23 cellular contexts compared by ENCODE assay signal in the genomic region with DNA sequence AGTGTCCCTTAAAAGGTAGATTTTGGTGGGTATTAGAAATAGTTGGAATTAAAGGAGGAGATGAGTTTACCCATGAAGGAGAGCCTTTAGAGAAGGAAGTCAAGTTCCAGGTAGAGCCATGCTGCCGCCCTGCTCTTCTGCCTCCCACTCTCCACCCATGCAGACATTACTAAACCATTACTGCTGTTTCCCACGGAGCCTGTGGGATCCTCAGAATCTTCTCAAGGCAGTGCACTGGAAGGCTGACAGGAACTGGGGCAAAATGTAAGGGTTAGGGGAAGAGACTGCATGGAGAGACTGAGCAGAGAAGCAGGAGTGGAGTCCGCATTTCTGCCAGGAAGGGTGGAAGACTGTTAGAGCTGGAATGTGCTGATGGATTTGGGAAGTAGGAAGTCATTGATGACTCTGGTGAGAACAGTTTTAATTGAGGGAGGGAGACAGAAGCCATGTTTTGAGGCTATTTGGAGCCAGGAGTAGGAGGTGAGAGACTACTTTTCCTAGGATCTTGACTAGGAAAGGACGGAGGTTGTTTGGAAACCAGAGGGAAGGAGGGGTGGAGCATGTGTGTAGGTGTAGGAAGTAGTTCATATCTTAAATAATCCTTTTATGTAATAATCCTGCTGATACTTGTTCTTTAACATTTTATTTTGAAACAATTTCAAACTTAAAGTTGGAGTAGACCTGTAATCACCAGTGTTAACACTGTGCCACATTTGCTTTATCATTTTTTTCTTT.
DNase-seq lines count a peak whose midpoint lies in the region; TF ChIP-seq lines count a peak whose summit lies in the region.
"Had no signal": no experiment of that assay in that cellular context is flagged by ENCODE, and none has a peak within 500 bp of the region (broad histone marks: within the 10 kb centered on the region; RNA-seq: fewer than 3 reads in every experiment).

No MANE protein-coding gene starts in this region.

- H2BK12ac ChIP-seq in trophoblast cell (ENCODE audit: low read length) (no peak overlapping the region), mesenchymal stem cell (ENCODE audit: low read length in 2 of 2) (no peak overlapping the region)

- TF ChIP-seq CTCF in Loucy (conservative IDR thresholded peaks at IDR 0.05; ENCODE audit: low read length) (no peak), dorsolateral prefrontal cortex (IDR thresholded peaks at IDR 0.05 in 54 of 56, conservative IDR thresholded peaks at IDR 0.05 in 2 of 56; ENCODE audit: low read depth in 1 of 56, partially characterized antibody in 56 of 56) (no peak), foreskin fibroblast (IDR thresholded peaks at IDR 0.05; ENCODE audit: low read depth, low read length) (no peak)

- H2BK120ac ChIP-seq in trophoblast cell (ENCODE audit: insufficient read depth, low read length, poor library complexity) = no peak overlapping the region
- no peak overlapping the region for H2BK120ac ChIP-seq in mesenchymal stem cell (ENCODE audit: low read depth, low read length)

- no peak overlapping the region for H2BK15ac ChIP-seq in mesenchymal stem cell (ENCODE audit: low read depth, poor library complexity, severe bottlenecking)

- H3K9ac ChIP-seq in Loucy (ENCODE audit: low read depth, low read length, poor library complexity, severe bottlenecking) (peak overlapping the region; percentile 50), trophoblast cell (ENCODE audit: low read length) (no peak overlapping the region), mesenchymal stem cell (ENCODE audit: low read length) (no peak overlapping the region)

- intact Hi-C loops in dorsolateral prefrontal cortex (cut with DNase I) = no loop called here

- H2BK5ac ChIP-seq in trophoblast cell (ENCODE audit: low read depth, low read length, poor library complexity) (no peak overlapping the region), mesenchymal stem cell (ENCODE audit: low read depth, low read length, poor library complexity, severe bottlenecking) (no peak overlapping the region)

- no peaks in the 10 kb centered on the region for H3K36me3 ChIP-seq in Loucy (ENCODE audit: insufficient read depth, low read length)
- no peaks in the 10 kb centered on the region for H3K36me3 ChIP-seq in trophoblast cell (ENCODE audit: control insufficient read depth in 1 of 2, insufficient read depth in 2 of 2, low read length in 2 of 2)
- H3K36me3 ChIP-seq in mesenchymal stem cell (ENCODE audit: control insufficient read depth in 1 of 2, insufficient read depth in 2 of 2, low read depth in 1 of 2, low read length in 2 of 2) = no peaks in the 10 kb centered on the region
- H3K36me3 ChIP-seq: ovary, sigmoid colon, upper lobe of left lung had no signal

- H3K27ac Mint-ChIP-seq in T-helper 2 cell treated with Interferon-gamma antibody and Interleukin-4, amounts not matched to agents 5 μg/mL and 100 μg/mL, for 36 hours = peak overlapping the region; percentile 64
- H3K27ac Mint-ChIP-seq: T-helper 1 cell treated with Interleukin-12 subunit alpha and Interleukin-12 subunit beta and Interleukin-4 antibody, amounts not matched to agents 30 μg/mL and 1 μg/mL, for 36 hours had no signal

- H3K18ac ChIP-seq in trophoblast cell (ENCODE audit: low read length) (peak overlapping the region; percentile 22), mesenchymal stem cell (ENCODE audit: low read depth in 1 of 2, low read length in 2 of 2) (no peak overlapping the region)

- H3K4me1 ChIP-seq in Loucy (ENCODE audit: insufficient read depth, low read length, poor library complexity, severe bottlenecking) = peaks cover 72% of the 10 kb centered on the region
- H3K4me1 ChIP-seq in trophoblast cell (ENCODE audit: control insufficient read depth in 1 of 2, insufficient read depth in 2 of 2, low read length in 2 of 2) = peaks cover 17 to 19% of the 10 kb centered on the region in 2 experiments
- H3K4me1 ChIP-seq in mesenchymal stem cell (ENCODE audit: control insufficient read depth, insufficient read depth, low read depth, low read length) = peaks cover 25% of the 10 kb centered on the region

- H3K9me2 ChIP-seq in Loucy (replicated peaks; ENCODE audit: low read depth, low read length) = no peaks in the 10 kb centered on the region

- H4K20me1 ChIP-seq in Loucy (ENCODE audit: insufficient read depth, low read length, poor library complexity, severe bottlenecking) = peaks cover 7% of the 10 kb centered on the region

- H3K79me2 ChIP-seq in Loucy (ENCODE audit: insufficient read depth, low read length) = peaks cover 97% of the 10 kb centered on the region
- H3K79me2 ChIP-seq in trophoblast cell (ENCODE audit: control insufficient read depth, insufficient read depth, low read length, poor library complexity) = peaks cover 5% of the 10 kb centered on the region

- H4K91ac ChIP-seq in trophoblast cell (ENCODE audit: low read depth, low read length) (no peak overlapping the region), mesenchymal stem cell (ENCODE audit: low read length) (no peak overlapping the region)

- H4K12ac ChIP-seq in trophoblast cell (ENCODE audit: low read depth, low read length) = no peak overlapping the region

- peak overlapping the region; percentile 12 for H3K4ac ChIP-seq in trophoblast cell (ENCODE audit: low read depth, low read length)
- no peak overlapping the region for H3K4ac ChIP-seq in mesenchymal stem cell (ENCODE audit: low read depth in 1 of 2, low read length in 2 of 2)

- no peak overlapping the region for H4K8ac ChIP-seq in trophoblast cell (ENCODE audit: low read depth, low read length)
- H4K8ac ChIP-seq in mesenchymal stem cell (ENCODE audit: low read length) = no peak overlapping the region

- peaks cover 8% of the 10 kb centered on the region; the same call in 1 of the 2 replicates for H3F3A ChIP-seq in Loucy (ENCODE audit: low read depth)

- peaks cover 53% of the 10 kb centered on the region for H3K9me3 Mint-ChIP-seq in T-helper 2 cell treated with Interferon-gamma antibody and Interleukin-4, amounts not matched to agents 5 μg/mL and 100 μg/mL, for 36 hours

- H3K4me3 ChIP-seq in Loucy (ENCODE audit: low read length, poor library complexity, severe bottlenecking) (peak overlapping the region; percentile 55), dorsolateral prefrontal cortex (no peak overlapping the region), trophoblast cell (ENCODE audit: low read depth, low read length) (no peak overlapping the region), mesenchymal stem cell (ENCODE audit: insufficient read depth in 1 of 2, low read depth in 1 of 2, low read length in 2 of 2) (no peak overlapping the region), foreskin fibroblast (ENCODE audit: low read depth in 1 of 2, low read length in 2 of 2) (no peak overlapping the region)
- H3K4me3 ChIP-seq: ovary, sigmoid colon, upper lobe of left lung had no signal

- WGBS in trophoblast cell (ENCODE audit: extremely low coverage, insufficient coverage, insufficient read length) = no CpG with 5 or more reads among the region's 4 CpGs
- over 99% methylated on average over 3 of the region's 4 CpGs for WGBS in mesenchymal stem cell

- no peaks in the 10 kb centered on the region for H3K27me3 Mint-ChIP-seq in T-helper 2 cell treated with Interferon-gamma antibody and Interleukin-4, amounts not matched to agents 5 μg/mL and 100 μg/mL, for 36 hours (ENCODE audit: low read depth)

- peak overlapping the region; percentile 71 for H3K4me2 ChIP-seq in Loucy (ENCODE audit: low read depth, low read length, poor library complexity, severe bottlenecking)
- no peak overlapping the region for H3K4me2 ChIP-seq in trophoblast cell (ENCODE audit: low read length)
- no peak overlapping the region for H3K4me2 ChIP-seq in mesenchymal stem cell (ENCODE audit: low read length, poor library complexity, severe bottlenecking)

- H2AK5ac ChIP-seq in trophoblast cell (ENCODE audit: low read length) (no peak overlapping the region), mesenchymal stem cell (ENCODE audit: low read length, severe bottlenecking) (no peak overlapping the region)

- no peak for DNase-seq in T-helper 2 cell treated with Interferon-gamma antibody and Interleukin-4, amounts not matched to agents 5 μg/mL and 100 μg/mL, for 36 hours (ENCODE audit: low spot score)
- DNase-seq in T-helper 2 cell (no peak), dorsolateral prefrontal cortex (no peak), trophoblast cell (no peak), mesenchymal stem cell (no peak), foreskin fibroblast (no peak)
- DNase-seq in activated effector memory CD4-positive, alpha-beta T cell treated with anti-CD3 and anti-CD28 coated beads, Interleukin-2, amount 50 U/mL, for 16 hours = no peak
- DNase-seq: activated CD4-positive, CD25-positive, alpha-beta regulatory T cell; central memory CD4-positive, alpha-beta T cell; effector CD4-positive, alpha-beta T cell; GOT3; NCI-H1436; NCI-H2171; NCI-H526 treated with DMSO at 0.1 percent for 48 hours; ovary; SHP77 treated with DMSO at 0.1 percent for 48 hours; sigmoid colon; stimulated activated CD4-positive, alpha-beta T cell treated with anti-CD3 and anti-CD28 coated beads, Interleukin-1b, Interleukin-23, amount 100 ng/mL, for 48 hours; stimulated activated naive CD8-positive, alpha-beta T cell treated with anti-CD3 and anti-CD28 coated beads, Interleukin-15, Interleukin-2, amounts not matched to agents 100 U/mL and 50 U/mL, for 24 hours; upper lobe of left lung had no signal

- H3K79me1 ChIP-seq in trophoblast cell (ENCODE audit: low read length) = peaks cover 15% of the 10 kb centered on the region
- H3K79me1 ChIP-seq in mesenchymal stem cell (replicated peaks; ENCODE audit: low read length, poor library complexity, severe bottlenecking) = peaks cover 41% of the 10 kb centered on the region

- H3K9me3 ChIP-seq in Loucy (ENCODE audit: insufficient read depth, low read depth, low read length) (peaks cover 15% of the 10 kb centered on the region; the same call in 1 of the 2 replicates), trophoblast cell (ENCODE audit: insufficient read depth, low read depth, low read length) (peaks cover 12% of the 10 kb centered on the region), mesenchymal stem cell (ENCODE audit: control insufficient read depth, low read length) (peaks cover 24% of the 10 kb centered on the region)

- H3K36me3 Mint-ChIP-seq in T-helper 2 cell treated with Interferon-gamma antibody and Interleukin-4, amounts not matched to agents 5 μg/mL and 100 μg/mL, for 36 hours (ENCODE audit: low read depth) = peaks cover 45% of the 10 kb centered on the region

- H2AFZ ChIP-seq in Loucy (ENCODE audit: low read length) = no peak overlapping the region
- H2AFZ ChIP-seq in trophoblast cell (ENCODE audit: insufficient read depth, low read length, poor library complexity) = no peak overlapping the region
- no peak overlapping the region for H2AFZ ChIP-seq in mesenchymal stem cell (ENCODE audit: low read depth, low read length)

- H3K27ac ChIP-seq in dorsolateral prefrontal cortex = peak overlapping the region in 46 of 59 donors; percentile 3 to 97 (median 43)
- H3K27ac ChIP-seq in trophoblast cell (ENCODE audit: low read depth, low read length) = no peak overlapping the region
- no peak overlapping the region for H3K27ac ChIP-seq in mesenchymal stem cell (ENCODE audit: low read length, poor library complexity, severe bottlenecking)
- H3K27ac ChIP-seq: 22Rv1, ovary, sigmoid colon had no signal

- no peak overlapping the region for H3K4me3 Mint-ChIP-seq in T-helper 2 cell treated with Interferon-gamma antibody and Interleukin-4, amounts not matched to agents 5 μg/mL and 100 μg/mL, for 36 hours
- H3K4me3 Mint-ChIP-seq: T-helper 1 cell treated with Interleukin-12 subunit alpha and Interleukin-12 subunit beta and Interleukin-4 antibody, amounts not matched to agents 30 μg/mL and 1 μg/mL, for 36 hours had no signal

- H3K23ac ChIP-seq in trophoblast cell (ENCODE audit: low read length) (no peak overlapping the region), mesenchymal stem cell (ENCODE audit: low read length in 2 of 2) (no peak overlapping the region)

- H3K27me3 ChIP-seq in Loucy (ENCODE audit: insufficient read depth, low read length, poor library complexity, severe bottlenecking) (no peaks in the 10 kb centered on the region), dorsolateral prefrontal cortex (no peaks in the 10 kb centered on the region), trophoblast cell (ENCODE audit: insufficient read depth, low read length) (no peaks in the 10 kb centered on the region), mesenchymal stem cell (ENCODE audit: control insufficient read depth in 1 of 2, insufficient read depth in 1 of 2, low read length in 2 of 2) (no peaks in the 10 kb centered on the region)
- H3K27me3 ChIP-seq: ovary, sigmoid colon, upper lobe of left lung had no signal

- H3K4me1 Mint-ChIP-seq in T-helper 2 cell treated with Interferon-gamma antibody and Interleukin-4, amounts not matched to agents 5 μg/mL and 100 μg/mL, for 36 hours (ENCODE audit: low read depth) = peaks cover 60% of the 10 kb centered on the region

- H3K14ac ChIP-seq in trophoblast cell (ENCODE audit: low read length) (no peak overlapping the region), mesenchymal stem cell (ENCODE audit: low read length in 2 of 2) (no peak overlapping the region)

Comparison
In these comparisons a context has a peak if more than half of its experiments do, and no peak if none do; other contexts are left out.
1. H3K27ac ChIP-seq: peak in dorsolateral prefrontal cortex (46 of 59); none in trophoblast cell (single experiment) and mesenchymal stem cell (single experiment).